ENCODE assay signal across 1 cellular context in genomic region chr4:169795585-169795984, GRCh38.
A peak's percentile ranks its signal among the peaks of the same experiment; 100 is the strongest.
TF ChIP-seq lines count a peak whose summit lies in the region.

No MANE protein-coding gene starts in this region.

TF ChIP-seq in endothelial cell of umbilical vein, 7 proteins besides CTCF, POLR2A, EP300 and RAD21:
- peak; percentile 42 for TF ChIP-seq JUN (IDR thresholded peaks at IDR 0.05; ENCODE audit: borderline replicate concordance, insufficient read depth, insufficient read length, low read depth)
- peak; percentile 41 for TF ChIP-seq FOS (IDR thresholded peaks at IDR 0.05; ENCODE audit: borderline replicate concordance, insufficient read depth, low read length)
- no peak for TF ChIP-seq POLR2AphosphoS5 (IDR thresholded peaks at IDR 0.05; ENCODE audit: insufficient read depth, low read depth, low read length)
TF ChIP-seq in endothelial cell of umbilical vein: peak in this region for 2.
